Comparison of ENCODE assay signal across 13 cellular contexts in the genomic region with DNA sequence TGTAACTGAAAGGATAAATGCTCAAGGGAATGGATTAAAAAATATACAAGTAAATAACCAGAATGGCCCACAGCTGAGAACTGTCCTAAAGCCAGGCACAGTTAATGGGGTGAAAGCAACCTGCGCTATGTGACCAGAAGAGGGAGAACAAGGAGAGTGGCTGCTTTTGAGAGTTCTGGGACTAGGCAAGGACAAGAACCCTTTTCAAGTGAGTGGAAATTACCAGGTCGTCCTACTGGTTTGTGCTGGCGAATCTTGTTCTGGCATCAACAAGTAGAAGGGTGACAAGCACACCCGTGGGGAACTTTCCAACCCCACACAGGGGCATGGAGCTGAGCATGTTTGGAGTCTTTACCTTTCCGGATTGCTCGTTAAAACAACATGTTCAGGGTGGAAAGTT.
DNase-seq lines count a peak whose midpoint lies in the region; ATAC-seq and TF ChIP-seq lines count a peak whose summit lies in the region.
"Had no signal": no experiment of that assay in that cellular context is flagged by ENCODE, and none has a peak within 500 bp of the region (broad histone marks: within the 10 kb centered on the region; RNA-seq: fewer than 3 reads in every experiment).

No MANE protein-coding gene starts in this region.

- H3K4me1 ChIP-seq in upper lobe of right lung = no peaks in the 10 kb centered on the region
- H3K4me1 ChIP-seq in HAP-1 = no peaks in the 10 kb centered on the region
- H3K4me1 ChIP-seq: gastroesophageal sphincter had no signal

- DNase-seq in NCI-H2227 treated with DMSO at 0.1 percent for 48 hours (lab: John Stamatoyannopoulos, UW) (peak; percentile 1), NCI-H2227 (lab: John Stamatoyannopoulos, UW; ENCODE audit: unreplicated experiment) (no peak), WERI-Rb-1 (no peak), fibroblast of villous mesenchyme (ENCODE audit: low read depth) (peak; percentile 21), upper lobe of right lung (no peak), G401 (ENCODE audit: low spot score) (no peak), HAP-1 (ENCODE audit: low spot score in 2 of 2) (no peak)
- DNase-seq: activated CD8-positive, alpha-beta memory T cell treated with anti-CD3 and anti-CD28 coated beads for 24 hours; KG1; NCI-H446 treated with DMSO at 0.1 percent for 48 hours; T-helper 1 cell had no signal

- no peaks in the 10 kb centered on the region for H3K9me3 ChIP-seq in WERI-Rb-1 (ENCODE audit: severe bottlenecking)
- no peaks in the 10 kb centered on the region for H3K9me3 ChIP-seq in upper lobe of right lung
- H3K9me3 ChIP-seq in HAP-1 = no peaks in the 10 kb centered on the region

- no peaks in the 10 kb centered on the region for H3K36me3 ChIP-seq in WERI-Rb-1
- no peaks in the 10 kb centered on the region for H3K36me3 ChIP-seq in upper lobe of right lung
- no peaks in the 10 kb centered on the region for H3K36me3 ChIP-seq in HAP-1 (replicated peaks)
- H3K36me3 ChIP-seq: gastroesophageal sphincter had no signal

- H3K27ac ChIP-seq in WERI-Rb-1 = no peak overlapping the region
- H3K27ac ChIP-seq in upper lobe of right lung = no peak overlapping the region
- H3K27ac ChIP-seq: gastroesophageal sphincter had no signal

- in situ Hi-C loops in G401 (cut with HindIII; ENCODE audit: low sequenced_read_pairs) = no loop called here
- in situ Hi-C loops in HAP-1 (cut with MboI; ENCODE audit: low sequenced_read_pairs) = no loop called here

- H3K4me3 ChIP-seq in WERI-Rb-1 (ENCODE audit: low read depth, low read length) (no peak overlapping the region), fibroblast of villous mesenchyme (ENCODE audit: low read depth, low read length) (no peak overlapping the region), upper lobe of right lung (no peak overlapping the region), HAP-1 (no peak overlapping the region)
- H3K4me3 ChIP-seq: gastroesophageal sphincter had no signal

- intact Hi-C loops in upper lobe of right lung (cut with DNase I) = no loop called here

- TF ChIP-seq CTCF in WERI-Rb-1 (IDR thresholded peaks at IDR 0.05; ENCODE audit: low read depth, low read length) (peak; percentile 47), fibroblast of villous mesenchyme (IDR thresholded peaks at IDR 0.05; ENCODE audit: insufficient read depth, low read depth, low read length) (peak; percentile 49), upper lobe of right lung (IDR thresholded peaks at IDR 0.05) (peak; percentile 20)

- ATAC-seq in upper lobe of right lung (peak; percentile 71), HG02840 (IDR thresholded peaks at IDR 0.05; ENCODE audit: low FRiP score, unreplicated experiment) (no peak)
- ATAC-seq: gastroesophageal sphincter had no signal

- H3K27me3 ChIP-seq in WERI-Rb-1 (ENCODE audit: insufficient read depth, low read depth, severe bottlenecking) (no peaks in the 10 kb centered on the region), upper lobe of right lung (no peaks in the 10 kb centered on the region), HAP-1 (ENCODE audit: low read depth) (no peaks in the 10 kb centered on the region)
- H3K27me3 ChIP-seq: gastroesophageal sphincter had no signal

Comparison
In these comparisons a context has a peak if more than half of its experiments do, and no peak if none do; other contexts are left out.
1. DNase-seq: peak in NCI-H2227 treated with DMSO at 0.1 percent for 48 hours (single experiment) and fibroblast of villous mesenchyme (single experiment); none in NCI-H2227 (single experiment), WERI-Rb-1 (single experiment), upper lobe of right lung (single experiment), G401 (single experiment) and HAP-1 (0 of 2).
2. Peak in every context shown above with its lines, with median percentiles within 50 percentile points of each other: CTCF ChIP-seq.